ENCODE assay signal across 17 cellular contexts in the genomic region with DNA sequence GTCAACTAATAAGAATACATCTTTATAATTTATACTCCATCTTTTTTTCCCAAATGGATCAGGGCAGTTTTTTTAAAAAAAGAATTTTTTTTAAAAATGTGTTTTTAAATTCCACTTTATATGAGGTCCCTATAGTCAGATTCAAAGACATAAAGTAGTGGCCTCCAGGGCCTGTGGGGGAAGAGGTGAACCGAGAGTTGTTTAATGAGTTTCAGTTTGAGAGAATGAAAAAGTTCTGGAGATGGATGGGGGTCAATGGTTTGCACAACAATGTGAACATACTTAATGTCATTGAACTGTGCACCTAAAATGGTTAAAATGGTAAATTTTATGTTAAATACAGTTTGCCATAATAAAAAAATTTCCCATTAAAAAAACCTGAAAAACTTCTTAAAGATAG. TPM values are rescaled to one million over a fixed set of nuclear protein-coding genes. Genes with fewer than 3 reads are reported as not detected.
DNase-seq lines count a peak whose midpoint lies in the region; ATAC-seq and TF ChIP-seq lines count a peak whose summit lies in the region.
"Had no signal": no experiment of that assay in that cellular context is flagged by ENCODE, and none has a peak within 500 bp of the region (broad histone marks: within the 10 kb centered on the region; RNA-seq: fewer than 3 reads in every experiment).

No MANE protein-coding gene starts in this region.

- H3K4me3 Mint-ChIP-seq in activated naive CD8-positive, alpha-beta T cell treated with anti-CD3 and anti-CD28 coated beads, Interleukin-2, amount 50 U/mL, for 24 hours: no peak overlapping the region
- no peak overlapping the region for H3K4me3 Mint-ChIP-seq in activated naive CD8-positive, alpha-beta T cell treated with anti-CD3 and anti-CD28 coated beads for 36 hours
- H3K4me3 Mint-ChIP-seq in GM23338: no peak overlapping the region; the same call in 2 of the 3 replicates
- no peak overlapping the region for H3K4me3 Mint-ChIP-seq in stimulated activated naive B cell treated with anti-CD40 and anti-IgM and Interleukin-4, amounts not matched to agents 10 μg/mL and 1 μg/mL and 100 μg/mL, for 72 hours
- no peak overlapping the region for H3K4me3 Mint-ChIP-seq in CD8-positive, alpha-beta T cell

- no peaks in the 10 kb centered on the region for H3K9me3 Mint-ChIP-seq in activated naive CD8-positive, alpha-beta T cell treated with anti-CD3 and anti-CD28 coated beads, Interleukin-2, amount 50 U/mL, for 24 hours
- no peaks in the 10 kb centered on the region for H3K9me3 Mint-ChIP-seq in activated naive CD8-positive, alpha-beta T cell treated with anti-CD3 and anti-CD28 coated beads for 36 hours
- no peaks in the 10 kb centered on the region for H3K9me3 Mint-ChIP-seq in GM23338
- H3K9me3 Mint-ChIP-seq in stimulated activated naive B cell treated with anti-CD40 and anti-IgM and Interleukin-4, amounts not matched to agents 10 μg/mL and 1 μg/mL and 100 μg/mL, for 72 hours: no peaks in the 10 kb centered on the region
- H3K9me3 Mint-ChIP-seq in CD8-positive, alpha-beta T cell: no peaks in the 10 kb centered on the region
- no peaks in the 10 kb centered on the region for H3K9me3 Mint-ChIP-seq in activated naive CD4-positive, alpha-beta T cell treated with anti-CD3 and anti-CD28 coated beads, Interleukin-2, amount 50 U/mL, for 72 hours

- peaks cover 49% of the 10 kb centered on the region for H3K36me3 Mint-ChIP-seq in activated naive CD8-positive, alpha-beta T cell treated with anti-CD3 and anti-CD28 coated beads, Interleukin-2, amount 50 U/mL, for 24 hours (ENCODE audit: low read depth)
- H3K36me3 Mint-ChIP-seq in activated naive CD8-positive, alpha-beta T cell treated with anti-CD3 and anti-CD28 coated beads for 36 hours: peaks cover 49% of the 10 kb centered on the region
- H3K36me3 Mint-ChIP-seq in GM23338 (ENCODE audit: low read depth): peaks cover 68% of the 10 kb centered on the region
- H3K36me3 Mint-ChIP-seq in stimulated activated naive B cell treated with anti-CD40 and anti-IgM and Interleukin-4, amounts not matched to agents 10 μg/mL and 1 μg/mL and 100 μg/mL, for 72 hours: peaks cover 13 to 35% of the 10 kb centered on the region in 2 donors
- H3K36me3 Mint-ChIP-seq in CD8-positive, alpha-beta T cell: peaks cover 75% of the 10 kb centered on the region
- peaks cover 21 to 42% of the 10 kb centered on the region in 2 donors for H3K36me3 Mint-ChIP-seq in activated naive CD4-positive, alpha-beta T cell treated with anti-CD3 and anti-CD28 coated beads, Interleukin-2, amount 50 U/mL, for 72 hours

- H3K9me2 ChIP-seq in GM23338 (ENCODE audit: insufficient read depth): no peaks in the 10 kb centered on the region

- TF ChIP-seq CTCF in GM23338 (conservative IDR thresholded peaks at IDR 0.05; ENCODE audit: low read depth in 2 of 2): no peak
- no peak for TF ChIP-seq CTCF in OCI-LY3 (IDR thresholded peaks at IDR 0.05; ENCODE audit: low read depth, low read length)
- no peak for TF ChIP-seq CTCF in CD8-positive, alpha-beta T cell (IDR thresholded peaks at IDR 0.05)

- H3K27me3 ChIP-seq in GM23338 (ENCODE audit: insufficient read depth) (no peaks in the 10 kb centered on the region), OCI-LY3 (ENCODE audit: low read depth, low read length) (no peaks in the 10 kb centered on the region)
- no peaks in the 10 kb centered on the region for H3K27me3 ChIP-seq in CD8-positive, alpha-beta T cell (ENCODE audit: insufficient read depth, low read length)

- H3K27ac Mint-ChIP-seq in activated naive CD8-positive, alpha-beta T cell treated with anti-CD3 and anti-CD28 coated beads, Interleukin-2, amount 50 U/mL, for 24 hours: peak overlapping the region; percentile 19
- no peak overlapping the region for H3K27ac Mint-ChIP-seq in activated naive CD8-positive, alpha-beta T cell treated with anti-CD3 and anti-CD28 coated beads for 36 hours
- H3K27ac Mint-ChIP-seq in GM23338: no peak overlapping the region; the same call in 1 of the 2 replicates
- H3K27ac Mint-ChIP-seq in stimulated activated naive B cell treated with anti-CD40 and anti-IgM and Interleukin-4, amounts not matched to agents 10 μg/mL and 1 μg/mL and 100 μg/mL, for 72 hours: no peak overlapping the region
- no peak overlapping the region for H3K27ac Mint-ChIP-seq in CD8-positive, alpha-beta T cell
- no peak overlapping the region for H3K27ac Mint-ChIP-seq in activated naive CD4-positive, alpha-beta T cell treated with anti-CD3 and anti-CD28 coated beads, Interleukin-2, amount 50 U/mL, for 72 hours

- no peak overlapping the region for H3K4me3 ChIP-seq in GM23338
- H3K4me3 ChIP-seq in OCI-LY3 (ENCODE audit: low read length): no peak overlapping the region
- H3K4me3 ChIP-seq in CD8-positive, alpha-beta T cell (ENCODE audit: low read depth, low read length): no peak overlapping the region
- H3K4me3 ChIP-seq: K562 had no signal

- H3K36me3 ChIP-seq in GM23338 (ENCODE audit: insufficient read depth) (no peaks in the 10 kb centered on the region; the same call in none of the 2 replicates), OCI-LY3 (replicated peaks; ENCODE audit: low read depth, low read length) (peaks cover 48% of the 10 kb centered on the region)
- peaks cover 9% of the 10 kb centered on the region for H3K36me3 ChIP-seq in CD8-positive, alpha-beta T cell (ENCODE audit: insufficient read depth, low read length)

- no peak overlapping the region for H2AFZ ChIP-seq in GM23338
- no peak overlapping the region for H2AFZ ChIP-seq in OCI-LY3 (ENCODE audit: low read depth, low read length)

- no peaks in the 10 kb centered on the region for H3K9me3 ChIP-seq in OCI-LY3 (ENCODE audit: insufficient read depth, low read length)
- no peaks in the 10 kb centered on the region for H3K9me3 ChIP-seq in CD8-positive, alpha-beta T cell (ENCODE audit: low read length)

- no peak for ATAC-seq in activated naive CD8-positive, alpha-beta T cell treated with anti-CD3 and anti-CD28 coated beads, Interleukin-2, amount 50 U/mL, for 24 hours
- no peak for ATAC-seq in GM23338
- ATAC-seq in stimulated activated naive B cell treated with anti-CD40 and anti-IgM and Interleukin-4, amounts not matched to agents 10 μg/mL and 1 μg/mL and 100 μg/mL, for 72 hours (replicated peaks): peak; percentile 42 to 48
- ATAC-seq in CD8-positive, alpha-beta T cell: no peak
- no peak for ATAC-seq in activated naive CD4-positive, alpha-beta T cell treated with anti-CD3 and anti-CD28 coated beads, Interleukin-2, amount 50 U/mL, for 72 hours
- ATAC-seq: K562 had no signal

- peaks cover 79% of the 10 kb centered on the region for H3K79me2 ChIP-seq in GM23338 (replicated peaks; ENCODE audit: insufficient read depth)
- H3K79me2 ChIP-seq in OCI-LY3 (ENCODE audit: low read length): peaks cover 51% of the 10 kb centered on the region

- H3F3A ChIP-seq in GM23338 (replicated peaks; ENCODE audit: low read depth): peaks cover 11% of the 10 kb centered on the region

- H3K27me3 Mint-ChIP-seq in activated naive CD8-positive, alpha-beta T cell treated with anti-CD3 and anti-CD28 coated beads, Interleukin-2, amount 50 U/mL, for 24 hours: no peaks in the 10 kb centered on the region
- no peaks in the 10 kb centered on the region for H3K27me3 Mint-ChIP-seq in activated naive CD8-positive, alpha-beta T cell treated with anti-CD3 and anti-CD28 coated beads for 36 hours
- H3K27me3 Mint-ChIP-seq in GM23338 (ENCODE audit: insufficient read depth, low read depth, poor library complexity): peaks cover 2% of the 10 kb centered on the region
- no peaks in the 10 kb centered on the region for H3K27me3 Mint-ChIP-seq in stimulated activated naive B cell treated with anti-CD40 and anti-IgM and Interleukin-4, amounts not matched to agents 10 μg/mL and 1 μg/mL and 100 μg/mL, for 72 hours
- H3K27me3 Mint-ChIP-seq in CD8-positive, alpha-beta T cell (ENCODE audit: low read depth): no peaks in the 10 kb centered on the region

- POLR2A ChIA-PET in CD8-positive, alpha-beta T cell (lab: Charles Lee): no interaction called here

- H3K4me1 Mint-ChIP-seq in activated naive CD8-positive, alpha-beta T cell treated with anti-CD3 and anti-CD28 coated beads, Interleukin-2, amount 50 U/mL, for 24 hours: peaks cover 42% of the 10 kb centered on the region
- peaks cover 44% of the 10 kb centered on the region for H3K4me1 Mint-ChIP-seq in activated naive CD8-positive, alpha-beta T cell treated with anti-CD3 and anti-CD28 coated beads for 36 hours
- H3K4me1 Mint-ChIP-seq in GM23338: peaks cover 81% of the 10 kb centered on the region
- H3K4me1 Mint-ChIP-seq in stimulated activated naive B cell treated with anti-CD40 and anti-IgM and Interleukin-4, amounts not matched to agents 10 μg/mL and 1 μg/mL and 100 μg/mL, for 72 hours: peaks cover 48 to 73% of the 10 kb centered on the region in 2 donors
- H3K4me1 Mint-ChIP-seq in CD8-positive, alpha-beta T cell (ENCODE audit: low read depth): peaks cover 35% of the 10 kb centered on the region

- H3K27ac ChIP-seq in GM23338 (ENCODE audit: low read depth) (no peak overlapping the region), OCI-LY3 (ENCODE audit: low read length) (no peak overlapping the region)
- H3K27ac ChIP-seq in CD8-positive, alpha-beta T cell (ENCODE audit: low read depth, low read length): no peak overlapping the region
- H3K27ac ChIP-seq: 22Rv1, C4-2B had no signal

- no peak overlapping the region for H3K9ac ChIP-seq in OCI-LY3 (ENCODE audit: low read length)

- CTCF ChIA-PET in CD8-positive, alpha-beta T cell (lab: Charles Lee): interaction anchor here (1.2 kb wide), 1 partner anchor 22 kb away, joined by 3 read pairs; no protein-coding TSS in a partner anchor

- H3K4me1 ChIP-seq in GM23338 (ENCODE audit: insufficient read depth) (peaks cover 67% of the 10 kb centered on the region), OCI-LY3 (ENCODE audit: low read length) (peaks cover 45% of the 10 kb centered on the region)
- no peaks in the 10 kb centered on the region for H3K4me1 ChIP-seq in CD8-positive, alpha-beta T cell (ENCODE audit: insufficient read depth, low read length)

- intact Hi-C loops in CD8-positive, alpha-beta T cell (cut with DNase I, micrococcal nuclease): loop anchor here in 1 of 2 experiments (5.0 kb wide), 2 partner anchors 53 to 73 kb away; a partner anchor contains a TSS

- peak overlapping the region; percentile 30; the same call in 1 of the 2 replicates for H3K4me2 ChIP-seq in GM23338
- H3K4me2 ChIP-seq in OCI-LY3 (ENCODE audit: low read length): peak overlapping the region; percentile 15; the same call in 1 of the 2 replicates

- H4K20me1 ChIP-seq in GM23338 (replicated peaks; ENCODE audit: insufficient read depth) (no peaks in the 10 kb centered on the region), OCI-LY3 (ENCODE audit: insufficient read depth, low read length) (peaks cover 72% of the 10 kb centered on the region)

- no peak for DNase-seq in activated naive CD8-positive, alpha-beta T cell treated with anti-CD3 and anti-CD28 coated beads, Interleukin-2, amount 50 U/mL, for 24 hours
- no peak for DNase-seq in activated naive CD8-positive, alpha-beta T cell treated with anti-CD3 and anti-CD28 coated beads for 36 hours
- DNase-seq in GM23338 (ENCODE audit: low spot score) (no peak), HUDEP-2 (lab: John Stamatoyannopoulos, UW; ENCODE audit: unreplicated experiment in 76 of 76) (no peak)
- no peak for DNase-seq in stimulated activated naive B cell treated with anti-CD40 and anti-IgM and Interleukin-4, amounts not matched to agents 10 μg/mL and 1 μg/mL and 100 μg/mL, for 72 hours
- DNase-seq in CD8-positive, alpha-beta T cell: no peak
- no peak for DNase-seq in activated naive CD4-positive, alpha-beta T cell treated with anti-CD3 and anti-CD28 coated beads, Interleukin-2, amount 50 U/mL, for 72 hours (ENCODE audit: low spot score in 2 of 2)
- DNase-seq: AML-193, DMS79, NCI-H187, NCI-H2227 treated with DMSO at 0.1 percent for 48 hours, NCI-H524, NCI-H82 had no signal

RNA-seq across cellular contexts. Expression of a gene that starts 53.8 kb away (rescaled TPM):
- total RNA-seq in activated naive CD8-positive, alpha-beta T cell treated with anti-CD3 and anti-CD28 coated beads for 36 hours: 10 to 100 TPM; 22.8 to 23.0 TPM
- 33.1 and 34.1 TPM in 2 replicates for total RNA-seq in GM23338 (2014; rRNA removed; shearing (Covaris generic))
- polyA plus RNA-seq in GM23338 (2016; fragmentation: Nextera tagmentation; extraction: Ambion mirVana): 19.9 and 20.3 TPM in 2 replicates
- total RNA-seq in CD8-positive, alpha-beta T cell: 10 to 100 TPM; 35.4 to 36.6 TPM
- total RNA-seq in activated naive CD4-positive, alpha-beta T cell treated with anti-CD3 and anti-CD28 coated beads, Interleukin-2, amount 50 U/mL, for 72 hours: 10 to 100 TPM; 20.0 to 26.9 TPM

Comparison
In these comparisons a context has a peak if more than half of its experiments do, and no peak if none do; other contexts are left out.
1. ATAC-seq: peak in stimulated activated naive B cell treated with anti-CD40 and anti-IgM and Interleukin-4, amounts not matched to agents 10 μg/mL and 1 μg/mL and 100 μg/mL, for 72 hours (2 of 2); none in activated naive CD8-positive, alpha-beta T cell treated with anti-CD3 and anti-CD28 coated beads, Interleukin-2, amount 50 U/mL, for 24 hours (single experiment), GM23338 (single experiment), CD8-positive, alpha-beta T cell (single experiment) and activated naive CD4-positive, alpha-beta T cell treated with anti-CD3 and anti-CD28 coated beads, Interleukin-2, amount 50 U/mL, for 72 hours (0 of 2).